Comparison of ENCODE assay signal across 8 cellular contexts in genomic region chr19:10403137-10404021, GRCh38. TPM values are rescaled to one million over a fixed set of nuclear protein-coding genes. Genes with fewer than 3 reads are reported as not detected.
A peak's percentile ranks its signal among the peaks of the same experiment; 100 is the strongest.
DNase-seq lines count a peak whose midpoint lies in the region; ATAC-seq and TF ChIP-seq lines count a peak whose summit lies in the region.

CDC37 (minus strand) TSS chr19:10403542; CDS start chr19:10403479, 63 bp downstream.

- no peaks in the 10 kb centered on the region for H3K27me3 Mint-ChIP-seq in activated T-cell treated with anti-CD3 and anti-CD28 coated beads, Interleukin-2, amount 50 U/mL, for 4 hours (ENCODE audit: low read depth)

- TF ChIP-seq CTCF in KMS-11 (conservative IDR thresholded peaks at IDR 0.05; ENCODE audit: low read depth, low read length) (no peak), Panc1 (IDR thresholded peaks at IDR 0.05) (no peak)

- peaks cover 34% of the 10 kb centered on the region for H3K4me1 ChIP-seq in KMS-11 (ENCODE audit: low read depth, poor library complexity, severe bottlenecking)
- peaks cover 9% of the 10 kb centered on the region; the same call in 1 of the 2 replicates for H3K4me1 ChIP-seq in Panc1 (ENCODE audit: control insufficient read depth, insufficient read depth, low read length)

- intact Hi-C loops in Panc1 (cut with micrococcal nuclease; ENCODE audit: unreplicated experiment), result no loop called here

- POLR2A ChIA-PET in Panc1 (lab: Charles Lee), result interaction anchor here (0.6 kb wide), 2 partner anchors 21 to 136 kb away, joined by 4 read pairs; no protein-coding TSS in a partner anchor

- DNase-seq in DMS53 (lab: John Stamatoyannopoulos, UW) (peak; percentile 96), Panc1 (ENCODE audit: low read depth, low spot score) (peak; percentile 73), myocyte (ENCODE audit: low read depth) (peak; percentile 96)
- peak; percentile 99 for DNase-seq in activated T-cell treated with anti-CD3 and anti-CD28 coated beads, Interleukin-2, amount 50 U/mL, for 4 hours
- peak; percentile 93 to 96 for DNase-seq in stimulated activated CD8-positive, alpha-beta memory T cell treated with anti-CD3 and anti-CD28 coated beads, Interleukin-7, amount 100 ng/mL, for 4 hours (ENCODE audit: low read depth in 2 of 2)

- H3K27me3 ChIP-seq in KMS-11 (ENCODE audit: insufficient read depth, low read depth) (no peaks in the 10 kb centered on the region), Panc1 (ENCODE audit: control insufficient read depth, insufficient read depth, low read length) (no peaks in the 10 kb centered on the region)

- in situ Hi-C loops in Panc1 (cut with HindIII; ENCODE audit: low pct_unique_long_range_greater_than_20kb, low sequenced_read_pairs), result no loop called here

- peak within 1 kb of the TSS; percentile 82 for H2AFZ ChIP-seq in KMS-11 (ENCODE audit: low read depth)

- peak within 1 kb of the TSS; percentile 95 for H3K4me3 Mint-ChIP-seq in activated T-cell treated with anti-CD3 and anti-CD28 coated beads, Interleukin-2, amount 50 U/mL, for 4 hours

- CTCF ChIA-PET in Panc1 (lab: Charles Lee), result interaction anchor here (0.6 to 1.2 kb wide), 8 partner anchors 15 to 244 kb away, joined by 3 to 12 read pairs (median 6); no protein-coding TSS in a partner anchor

- BruUV-seq in Panc1 (replicated peaks; lab: Mats Ljungman, UMichigan), result TSS peak; percentile 77

- H3K9me3 Mint-ChIP-seq in activated T-cell treated with anti-CD3 and anti-CD28 coated beads, Interleukin-2, amount 50 U/mL, for 4 hours, result no peaks in the 10 kb centered on the region

- peak within 1 kb of the TSS; percentile 95 for H3K4me2 ChIP-seq in KMS-11

- H3K27ac ChIP-seq in KMS-11, result peak within 1 kb of the TSS; percentile 55
- H3K27ac ChIP-seq in Panc1 (ENCODE audit: low read length), result peak within 1 kb of the TSS; percentile 94

- H3K4me3 ChIP-seq in KMS-11 (IDR thresholded peaks at IDR 0.05; ENCODE audit: insufficient read depth, low read depth, low read length) (peak within 1 kb of the TSS; percentile 54), Panc1 (ENCODE audit: low read depth in 2 of 2, low read length in 2 of 2) (peak within 1 kb of the TSS; percentile 79 to 99)

- peaks cover 4% of the 10 kb centered on the region for H3K36me3 Mint-ChIP-seq in activated T-cell treated with anti-CD3 and anti-CD28 coated beads, Interleukin-2, amount 50 U/mL, for 4 hours (ENCODE audit: insufficient read depth)

- peak within 1 kb of the TSS; percentile 69 for H3K9ac ChIP-seq in KMS-11

- ATAC-seq in GM21723 (IDR thresholded peaks at IDR 0.05; ENCODE audit: unreplicated experiment), result peak; percentile 67
- peak; percentile 94 for ATAC-seq in Panc1
- peak; percentile 81 to 86 for ATAC-seq in activated T-cell treated with anti-CD3 and anti-CD28 coated beads, Interleukin-2, amount 50 U/mL, for 4 hours
- peak; percentile 94 for ATAC-seq in esophagus mucosa

- peaks cover 62% of the 10 kb centered on the region for H3K4me1 Mint-ChIP-seq in activated T-cell treated with anti-CD3 and anti-CD28 coated beads, Interleukin-2, amount 50 U/mL, for 4 hours (ENCODE audit: low read depth)

- H3K36me3 ChIP-seq in KMS-11 (ENCODE audit: insufficient read depth) (no peaks in the 10 kb centered on the region), Panc1 (ENCODE audit: control insufficient read depth, insufficient read depth, low read length) (peaks cover 2% of the 10 kb centered on the region)

- H4K20me1 ChIP-seq in KMS-11 (ENCODE audit: insufficient read depth), result no peaks in the 10 kb centered on the region

- no peaks in the 10 kb centered on the region for H3K9me3 ChIP-seq in Panc1 (ENCODE audit: control insufficient read depth, insufficient read depth, low read depth, low read length)

- peaks cover 48% of the 10 kb centered on the region for H3K79me2 ChIP-seq in KMS-11 (ENCODE audit: insufficient read depth, low read depth)

RNA-seq across cellular contexts. Expression of gene CDC37, which starts in this region (rescaled TPM):
- 162 TPM for total RNA-seq in Panc1 (2021; ENCODE audit: unreplicated experiment)
- polyA plus RNA-seq in Panc1 (2012; ENCODE audit: insufficient read length), result 300 TPM
- total RNA-seq in activated T-cell treated with anti-CD3 and anti-CD28 coated beads, Interleukin-2, amount 50 U/mL, for 4 hours, result 100 to 1,000 TPM; 298 to 311 (median 303) TPM
- total RNA-seq in esophagus mucosa, result 86.5 TPM
- 200 and 201 TPM in 2 replicates for total RNA-seq in myocyte
- polyA plus RNA-seq in myocyte (2012), result 230 TPM

Comparison
In these comparisons a context has a peak if more than half of its experiments do, and no peak if none do; other contexts are left out.
1. Peak in every context shown above with its lines: DNase-seq, ATAC-seq, H3K4me3 ChIP-seq and H3K27ac ChIP-seq.